22 cellular contexts compared by ENCODE assay signal in genomic region chr1:174764186-174764585, GRCh38.
DNase-seq lines count a peak whose midpoint lies in the region; FAIRE-seq and TF ChIP-seq lines count a peak whose summit lies in the region.
"Had no signal": no experiment of that assay in that cellular context is flagged by ENCODE, and none has a peak within 500 bp of the region (broad histone marks: within the 10 kb centered on the region; RNA-seq: fewer than 3 reads in every experiment).

No MANE protein-coding gene starts in this region.

- TF ChIP-seq CTCF in D721Med (IDR thresholded peaks at IDR 0.05; ENCODE audit: insufficient read depth, missing control alignments) (no peak), prostate gland (IDR thresholded peaks at IDR 0.05) (no peak)

- intact Hi-C loops in prostate gland (cut with DNase I): no loop called here

- H3K4me3 ChIP-seq in prostate gland: no peak overlapping the region
- H3K4me3 ChIP-seq: A549, BLaER1 had no signal

- H3K36me3 ChIP-seq in prostate gland: no peaks in the 10 kb centered on the region
- H3K36me3 ChIP-seq: BE2C, BLaER1 had no signal

- no peak overlapping the region for H3K27ac ChIP-seq in prostate gland
- H3K27ac ChIP-seq: 22Rv1, A549, BLaER1 had no signal

- no peaks in the 10 kb centered on the region for H3K27me3 ChIP-seq in prostate gland (replicated peaks; ENCODE audit: insufficient read depth)
- H3K27me3 ChIP-seq: BE2C, BLaER1 had no signal

- DNase-seq in DMS 273 (lab: John Stamatoyannopoulos, UW; ENCODE audit: unreplicated experiment) (peak; percentile 6), DMS 273 treated with DMSO at 0.1 percent for 48 hours (lab: John Stamatoyannopoulos, UW) (no peak), D721Med (ENCODE audit: insufficient read length, low spot score) (no peak), fibroblast of peridontal ligament (ENCODE audit: extremely low read depth) (peak; percentile 50), prostate gland (ENCODE audit: low spot score) (no peak), NCI-H2029 treated with DMSO at 0.1 percent for 48 hours (lab: John Stamatoyannopoulos, UW) (no peak)
- DNase-seq: BE2C; C1 segment of cervical spinal cord; Caco-2; Calu3; CD4-positive, alpha-beta memory T cell; CD4-positive, CD25-positive, alpha-beta regulatory T cell; DMS153; DMS53; DMS79; GF-D8 had no signal

- no peaks in the 10 kb centered on the region for H3K4me1 ChIP-seq in prostate gland (replicated peaks)
- H3K4me1 ChIP-seq: A549, BE2C had no signal

- 62% methylated on average over 2 of the region's 2 CpGs for WGBS in prostate gland

- peak; percentile 11 for FAIRE-seq in D721Med (lab: Jason Lieb, UNC)
- FAIRE-seq: A549, G401.6, GM12891, GM19239 had no signal

- no peaks in the 10 kb centered on the region for H3K9me3 ChIP-seq in prostate gland
- H3K9me3 ChIP-seq: A549, BE2C, Caco-2 had no signal

- no peak for TF ChIP-seq POLR2A in prostate gland (IDR thresholded peaks at IDR 0.05)

Comparison
In these comparisons a context has a peak if more than half of its experiments do, and no peak if none do; other contexts are left out.
1. DNase-seq: peak in DMS 273 (single experiment) and fibroblast of peridontal ligament (single experiment); none in DMS 273 treated with DMSO at 0.1 percent for 48 hours (single experiment), D721Med (single experiment), prostate gland (single experiment) and NCI-H2029 treated with DMSO at 0.1 percent for 48 hours (single experiment).